ENCODE assay signal across 8 cellular contexts in the genomic region with DNA sequence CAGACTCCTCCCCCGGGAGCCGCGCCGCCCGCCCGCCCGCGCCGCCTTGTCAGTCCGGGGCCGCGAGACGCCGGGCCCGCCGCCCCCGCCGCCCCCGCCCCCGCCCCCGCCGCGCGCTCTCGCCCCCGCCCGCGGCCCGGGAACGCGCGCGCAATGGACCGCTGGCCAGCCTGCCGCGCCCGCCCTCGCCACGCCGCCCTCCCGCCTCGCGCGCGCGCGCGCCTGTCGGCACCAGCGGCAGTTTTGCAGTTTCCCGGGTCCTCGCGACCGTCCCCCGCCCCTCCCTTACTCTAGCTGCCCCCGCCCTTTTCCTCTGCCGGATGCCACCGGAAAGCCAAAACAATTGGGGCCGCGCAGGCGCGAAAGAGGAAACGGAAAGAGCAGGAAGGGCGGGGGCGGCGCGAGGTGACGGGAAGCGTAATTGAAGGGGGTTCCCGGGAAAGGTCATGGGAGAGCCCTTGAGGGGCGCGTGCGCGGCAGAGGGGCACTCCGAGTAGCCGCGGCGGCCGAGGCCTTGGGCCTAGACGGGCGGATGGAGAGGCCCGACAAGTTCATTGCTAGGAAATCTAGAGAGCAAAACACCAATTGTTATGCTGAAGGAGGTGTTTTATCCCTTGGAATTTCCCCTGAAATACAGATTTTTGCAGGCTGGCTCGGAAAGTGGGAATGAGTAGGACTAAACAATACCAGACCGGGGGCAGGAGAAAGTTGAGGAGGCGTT. TPM values are rescaled to one million over a fixed set of nuclear protein-coding genes. Genes with fewer than 3 reads are reported as not detected.
DNase-seq lines count a peak whose midpoint lies in the region; ATAC-seq and TF ChIP-seq lines count a peak whose summit lies in the region.

No MANE protein-coding gene starts in this region.

- H3K36me3 ChIP-seq in DND-41 (ENCODE audit: insufficient read depth, low read length) (peaks cover 5% of the 10 kb centered on the region; the same call in 1 of the 2 replicates), KOPT-K1 (ENCODE audit: insufficient read depth, low read length) (peaks cover 11% of the 10 kb centered on the region; the same call in 1 of the 2 replicates), Peyer's patch (no peaks in the 10 kb centered on the region)
- no peaks in the 10 kb centered on the region for H3K36me3 ChIP-seq in naive thymus-derived CD4-positive, alpha-beta T cell (ENCODE audit: control insufficient read depth in 2 of 3, insufficient read depth in 3 of 3, low read length in 3 of 3)

- peak overlapping the region; percentile 90 for H3K4me3 Mint-ChIP-seq in activated T-helper 1 cell treated with anti-CD3 and anti-CD28 coated beads, Interleukin-12 subunit alpha, Interleukin-12 subunit beta, Interleukin-2, Interleukin-4 antibody, amounts not matched to agents 30 ng/mL and 10 ng/mL and 1 ng/mL, durations not matched to agents 14 hours and 24 hours and 36 hours
- peak overlapping the region; percentile 89 to 97 (median 95) for H3K4me3 Mint-ChIP-seq in naive thymus-derived CD4-positive, alpha-beta T cell
- H3K4me3 Mint-ChIP-seq in stimulated activated naive B cell treated with anti-CD40 and anti-IgM and Interleukin-4, amounts not matched to agents 10 μg/mL and 1 μg/mL and 100 μg/mL, for 72 hours: peak overlapping the region; percentile 93 to 94

- TF ChIP-seq POLR2A in Peyer's patch (IDR thresholded peaks at IDR 0.05): peak; percentile 43 to 68

- H4K20me1 ChIP-seq in DND-41 (ENCODE audit: insufficient read depth, low read length): peaks cover 35% of the 10 kb centered on the region

- H3K4me3 ChIP-seq in DND-41 (ENCODE audit: low read depth in 1 of 2, low read length in 2 of 2) (peak overlapping the region; percentile 73 to 96; a peak in 3 of 4 replicates), Peyer's patch (peak overlapping the region; percentile 91 to 99 (median 98))
- peak overlapping the region; percentile 87 for H3K4me3 ChIP-seq in naive thymus-derived CD4-positive, alpha-beta T cell (ENCODE audit: low read length)

- H3K4me2 ChIP-seq in DND-41 (ENCODE audit: insufficient read depth, low read length): peak overlapping the region; percentile 67

- peaks cover 47% of the 10 kb centered on the region for H3K79me2 ChIP-seq in DND-41 (ENCODE audit: insufficient read depth, low read length)

- H3K9ac ChIP-seq in DND-41 (ENCODE audit: low read depth, low read length): peak overlapping the region; percentile 81

- POLR2A ChIA-PET in naive thymus-derived CD4-positive, alpha-beta T cell (lab: Charles Lee): interaction anchor here (0.9 to 6.4 kb wide), 16 partner anchors 9 to 402 kb away, joined by 3 to 78 read pairs (median 4); a partner anchor contains a TSS

- peaks cover 2% of the 10 kb centered on the region for H3K27me3 Mint-ChIP-seq in activated T-helper 1 cell treated with anti-CD3 and anti-CD28 coated beads, Interleukin-12 subunit alpha, Interleukin-12 subunit beta, Interleukin-2, Interleukin-4 antibody, amounts not matched to agents 30 ng/mL and 10 ng/mL and 1 ng/mL, durations not matched to agents 14 hours and 24 hours and 36 hours (ENCODE audit: insufficient read depth)
- H3K27me3 Mint-ChIP-seq in naive thymus-derived CD4-positive, alpha-beta T cell: peaks cover 0 to 2% (median 0%) of the 10 kb centered on the region in 5 donors
- H3K27me3 Mint-ChIP-seq in stimulated activated naive B cell treated with anti-CD40 and anti-IgM and Interleukin-4, amounts not matched to agents 10 μg/mL and 1 μg/mL and 100 μg/mL, for 72 hours: peaks cover 0 to 3% of the 10 kb centered on the region in 2 donors

- peaks cover 61% of the 10 kb centered on the region for H3K4me1 Mint-ChIP-seq in activated T-helper 1 cell treated with anti-CD3 and anti-CD28 coated beads, Interleukin-12 subunit alpha, Interleukin-12 subunit beta, Interleukin-2, Interleukin-4 antibody, amounts not matched to agents 30 ng/mL and 10 ng/mL and 1 ng/mL, durations not matched to agents 14 hours and 24 hours and 36 hours (ENCODE audit: low read depth)
- H3K4me1 Mint-ChIP-seq in naive thymus-derived CD4-positive, alpha-beta T cell: peaks cover 27 to 59% (median 47%) of the 10 kb centered on the region in 7 donors
- H3K4me1 Mint-ChIP-seq in stimulated activated naive B cell treated with anti-CD40 and anti-IgM and Interleukin-4, amounts not matched to agents 10 μg/mL and 1 μg/mL and 100 μg/mL, for 72 hours: peaks cover 22 to 42% of the 10 kb centered on the region in 2 donors

- H3K9me3 ChIP-seq in DND-41 (ENCODE audit: insufficient read depth, low read length, severe bottlenecking): no peaks in the 10 kb centered on the region
- no peaks in the 10 kb centered on the region for H3K9me3 ChIP-seq in KOPT-K1 (ENCODE audit: insufficient read depth, low read length, poor library complexity, severe bottlenecking)
- no peaks in the 10 kb centered on the region for H3K9me3 ChIP-seq in Peyer's patch
- no peaks in the 10 kb centered on the region for H3K9me3 ChIP-seq in naive thymus-derived CD4-positive, alpha-beta T cell (ENCODE audit: control insufficient read depth in 2 of 3, low read length in 3 of 3)

- DNase-seq in DND-41 (peak; percentile 98), Peyer's patch (peak; percentile 94 to 98 (median 95)), fibroblast of gingiva (ENCODE audit: low read depth) (peak; percentile 95)
- peak; percentile 98 for DNase-seq in activated T-helper 1 cell treated with anti-CD3 and anti-CD28 coated beads, Interleukin-12 subunit alpha, Interleukin-12 subunit beta, Interleukin-2, Interleukin-4 antibody, amounts not matched to agents 30 ng/mL and 10 ng/mL and 1 ng/mL, durations not matched to agents 14 hours and 24 hours and 36 hours (ENCODE audit: low spot score)
- DNase-seq in naive thymus-derived CD4-positive, alpha-beta T cell: peak; percentile 91 to 98 (median 96)
- DNase-seq in stimulated activated naive B cell treated with anti-CD40 and anti-IgM and Interleukin-4, amounts not matched to agents 10 μg/mL and 1 μg/mL and 100 μg/mL, for 72 hours: peak; percentile 99

- H3K4me1 ChIP-seq in DND-41 (ENCODE audit: insufficient read depth, low read length) (peaks cover 45% of the 10 kb centered on the region), Peyer's patch (peaks cover 0 to 46% (median 4%) of the 10 kb centered on the region in 4 donors)
- H3K4me1 ChIP-seq in naive thymus-derived CD4-positive, alpha-beta T cell (ENCODE audit: control insufficient read depth in 2 of 2, insufficient read depth in 2 of 2, low read length in 2 of 2): peaks cover 23 to 32% of the 10 kb centered on the region in 2 donors

- TF ChIP-seq CTCF in DND-41 (IDR thresholded peaks at IDR 0.05; ENCODE audit: borderline replicate concordance, extremely low read depth, low read length, poor library complexity, severe bottlenecking) (no peak), Peyer's patch (IDR thresholded peaks at IDR 0.05) (no peak)

- CTCF ChIA-PET in naive thymus-derived CD4-positive, alpha-beta T cell (lab: Charles Lee): interaction anchor here (1.0 to 5.0 kb wide), 5 partner anchors 13 to 402 kb away, joined by 5 to 21 read pairs (median 10); a partner anchor contains a TSS

- no peaks in the 10 kb centered on the region for H3K27me3 ChIP-seq in DND-41 (ENCODE audit: insufficient read depth, low read length, poor library complexity)
- H3K27me3 ChIP-seq in Peyer's patch: no peaks in the 10 kb centered on the region
- no peaks in the 10 kb centered on the region for H3K27me3 ChIP-seq in naive thymus-derived CD4-positive, alpha-beta T cell (ENCODE audit: control insufficient read depth in 2 of 2, insufficient read depth in 2 of 2, low read length in 2 of 2)

- ATAC-seq in DND-41 (ENCODE audit: insufficient read depth, low read depth): peak; percentile 73
- peak; percentile 53 for ATAC-seq in GM21825 (IDR thresholded peaks at IDR 0.05; ENCODE audit: unreplicated experiment)
- peak; percentile 81 for ATAC-seq in naive thymus-derived CD4-positive, alpha-beta T cell
- peak; percentile 75 to 78 for ATAC-seq in stimulated activated naive B cell treated with anti-CD40 and anti-IgM and Interleukin-4, amounts not matched to agents 10 μg/mL and 1 μg/mL and 100 μg/mL, for 72 hours (replicated peaks)

- H3K27ac Mint-ChIP-seq in activated T-helper 1 cell treated with anti-CD3 and anti-CD28 coated beads, Interleukin-12 subunit alpha, Interleukin-12 subunit beta, Interleukin-2, Interleukin-4 antibody, amounts not matched to agents 30 ng/mL and 10 ng/mL and 1 ng/mL, durations not matched to agents 14 hours and 24 hours and 36 hours: peak overlapping the region; percentile 95
- H3K27ac Mint-ChIP-seq in naive thymus-derived CD4-positive, alpha-beta T cell: peak overlapping the region; percentile 97 to 100 (median 99)
- H3K27ac Mint-ChIP-seq in stimulated activated naive B cell treated with anti-CD40 and anti-IgM and Interleukin-4, amounts not matched to agents 10 μg/mL and 1 μg/mL and 100 μg/mL, for 72 hours: peak overlapping the region; percentile 99

- peaks cover 16% of the 10 kb centered on the region for H3K36me3 Mint-ChIP-seq in activated T-helper 1 cell treated with anti-CD3 and anti-CD28 coated beads, Interleukin-12 subunit alpha, Interleukin-12 subunit beta, Interleukin-2, Interleukin-4 antibody, amounts not matched to agents 30 ng/mL and 10 ng/mL and 1 ng/mL, durations not matched to agents 14 hours and 24 hours and 36 hours (ENCODE audit: low read depth)
- peaks cover 0 to 9% (median 4%) of the 10 kb centered on the region in 5 donors for H3K36me3 Mint-ChIP-seq in naive thymus-derived CD4-positive, alpha-beta T cell
- peaks cover 2 to 5% of the 10 kb centered on the region in 2 donors for H3K36me3 Mint-ChIP-seq in stimulated activated naive B cell treated with anti-CD40 and anti-IgM and Interleukin-4, amounts not matched to agents 10 μg/mL and 1 μg/mL and 100 μg/mL, for 72 hours

- H3K27ac ChIP-seq in DND-41 (ENCODE audit: low read length): peak overlapping the region; percentile 97
- peak overlapping the region; percentile 97 for H3K27ac ChIP-seq in KOPT-K1 (ENCODE audit: low read depth, low read length, poor library complexity, severe bottlenecking)
- H3K27ac ChIP-seq in Peyer's patch: peak overlapping the region; percentile 99 to 100 (median 100)
- peak overlapping the region; percentile 97 for H3K27ac ChIP-seq in naive thymus-derived CD4-positive, alpha-beta T cell (ENCODE audit: low read depth, low read length)

- H2AFZ ChIP-seq in DND-41 (ENCODE audit: low read depth, low read length): peak overlapping the region; percentile 79

- intact Hi-C loops in activated T-helper 1 cell treated with anti-CD3 and anti-CD28 coated beads, Interleukin-12 subunit alpha, Interleukin-12 subunit beta, Interleukin-2, Interleukin-4 antibody, amounts not matched to agents 30 ng/mL and 10 ng/mL and 1 ng/mL, durations not matched to agents 14 hours and 24 hours and 36 hours (cut with micrococcal nuclease): loop anchor here (1.0 to 2.0 kb wide), 8 partner anchors 13 to 402 kb away; a partner anchor contains a TSS
- intact Hi-C loops in naive thymus-derived CD4-positive, alpha-beta T cell (cut with micrococcal nuclease): loop anchor here (1.0 to 5.0 kb wide), 13 partner anchors 13 to 402 kb away; a partner anchor contains a TSS

- H3K9me3 Mint-ChIP-seq in activated T-helper 1 cell treated with anti-CD3 and anti-CD28 coated beads, Interleukin-12 subunit alpha, Interleukin-12 subunit beta, Interleukin-2, Interleukin-4 antibody, amounts not matched to agents 30 ng/mL and 10 ng/mL and 1 ng/mL, durations not matched to agents 14 hours and 24 hours and 36 hours: no peaks in the 10 kb centered on the region
- H3K9me3 Mint-ChIP-seq in naive thymus-derived CD4-positive, alpha-beta T cell: peaks cover 0 to 3% (median 0%) of the 10 kb centered on the region in 11 donors
- no peaks in the 10 kb centered on the region for H3K9me3 Mint-ChIP-seq in stimulated activated naive B cell treated with anti-CD40 and anti-IgM and Interleukin-4, amounts not matched to agents 10 μg/mL and 1 μg/mL and 100 μg/mL, for 72 hours

RNA-seq across cellular contexts. Expression of a gene that starts 0.4 kb away (rescaled TPM):
- total RNA-seq in Peyer's patch: 10 to 100 TPM; 22.2 to 43.7 (median 28.4) TPM
- total RNA-seq in activated T-helper 1 cell treated with anti-CD3 and anti-CD28 coated beads, Interleukin-12 subunit alpha, Interleukin-12 subunit beta, Interleukin-2, Interleukin-4 antibody, amounts not matched to agents 30 ng/mL and 10 ng/mL and 1 ng/mL, durations not matched to agents 14 hours and 24 hours and 36 hours: 29.0 and 34.0 TPM in 2 replicates
- 100 to 1,000 TPM in 2 of 5 experiments, 10 to 100 TPM in 3; 46.8 to 116 (median 66.3) TPM for total RNA-seq in naive thymus-derived CD4-positive, alpha-beta T cell
- polyA plus RNA-seq in naive thymus-derived CD4-positive, alpha-beta T cell: 10 to 100 TPM; 18.4 to 22.5 TPM

Comparison
In these comparisons a context has a peak if more than half of its experiments do, and no peak if none do; other contexts are left out.
1. Peak in every context shown above with its lines: DNase-seq, ATAC-seq, H3K4me3 ChIP-seq and H3K27ac ChIP-seq.